In the genomic region with DNA sequence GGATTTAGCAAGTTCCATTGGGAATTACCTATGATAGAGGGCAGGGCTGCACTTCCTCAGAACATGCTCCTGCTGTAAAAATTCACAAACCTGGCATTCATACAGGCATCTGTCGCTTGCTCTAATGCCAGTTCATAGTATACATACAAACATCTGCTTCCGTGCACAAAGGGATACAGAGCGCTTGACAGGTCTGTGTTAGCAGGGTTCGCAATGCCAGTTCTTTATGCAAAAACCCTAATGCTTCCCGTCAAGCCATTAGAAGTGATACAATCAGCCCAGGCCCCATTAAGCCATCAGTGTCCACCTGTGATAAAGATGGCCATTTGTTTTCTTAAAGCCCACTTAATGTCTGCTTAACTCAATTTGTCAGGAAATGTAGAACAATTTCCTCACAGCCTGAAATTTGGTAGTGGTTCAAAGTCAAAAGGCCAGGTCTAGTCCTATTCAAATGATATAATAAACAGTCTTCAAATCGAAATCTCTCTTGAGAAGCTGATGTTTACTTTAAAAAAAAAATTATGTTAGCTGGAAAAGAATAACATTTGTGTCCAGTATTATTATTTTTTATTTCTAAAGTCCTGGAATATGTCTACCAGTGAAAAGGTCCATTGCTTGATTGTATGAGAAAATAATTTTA, we compare ENCODE assay signal across 17 cellular contexts.
DNase-seq lines count a peak whose midpoint lies in the region; ATAC-seq and TF ChIP-seq lines count a peak whose summit lies in the region.
"Had no signal": no experiment of that assay in that cellular context is flagged by ENCODE, and none has a peak within 500 bp of the region (broad histone marks: within the 10 kb centered on the region; RNA-seq: fewer than 3 reads in every experiment).

No MANE protein-coding gene starts in this region.

- no peak for ATAC-seq in GM18907 (IDR thresholded peaks at IDR 0.05; ENCODE audit: unreplicated experiment)
- ATAC-seq: activated CD4-positive, CD25-positive, alpha-beta regulatory T cell treated with anti-CD3 and anti-CD28 coated beads, Interleukin-2, amount 50 U/mL, for 24 hours; effector memory CD8-positive, alpha-beta T cell; left ventricle myocardium superior; PC-3 had no signal

- DNase-seq in DMS153 treated with DMSO at 0.1 percent for 48 hours (lab: John Stamatoyannopoulos, UW; ENCODE audit: unreplicated experiment) (peak; percentile 64), NCI-H2171 treated with DMSO at 0.1 percent for 48 hours (lab: John Stamatoyannopoulos, UW) (peak; percentile 96), NCI-H82 treated with DMSO at 0.1 percent for 48 hours (lab: John Stamatoyannopoulos, UW; ENCODE audit: unreplicated experiment) (peak; percentile 84), left kidney (ENCODE audit: low read depth, low spot score) (peak; percentile 60), erythroblast (lab: John Stamatoyannopoulos, UW) (no peak), AG20443 (ENCODE audit: low spot score) (no peak), putamen (ENCODE audit: low spot score) (no peak)
- DNase-seq: activated CD8-positive, alpha-beta memory T cell treated with anti-CD3 and anti-CD28 coated beads for 24 hours; CD4-positive, alpha-beta T cell; DMS79 treated with DMSO at 0.1 percent for 48 hours; effector memory CD8-positive, alpha-beta T cell; HFFc6; left ventricle myocardium superior; PC-3; T1000 had no signal

- no peak for TF ChIP-seq POLR2A in erythroblast (IDR thresholded peaks at IDR 0.05; ENCODE audit: low read length)

Comparison
In these comparisons a context has a peak if more than half of its experiments do, and no peak if none do; other contexts are left out.
1. DNase-seq: peak in DMS153 treated with DMSO at 0.1 percent for 48 hours (single experiment), NCI-H2171 treated with DMSO at 0.1 percent for 48 hours (single experiment), NCI-H82 treated with DMSO at 0.1 percent for 48 hours (single experiment) and left kidney (single experiment); none in erythroblast (0 of 2), AG20443 (single experiment) and putamen (single experiment).